8 cellular contexts compared by ENCODE assay signal in the genomic region with DNA sequence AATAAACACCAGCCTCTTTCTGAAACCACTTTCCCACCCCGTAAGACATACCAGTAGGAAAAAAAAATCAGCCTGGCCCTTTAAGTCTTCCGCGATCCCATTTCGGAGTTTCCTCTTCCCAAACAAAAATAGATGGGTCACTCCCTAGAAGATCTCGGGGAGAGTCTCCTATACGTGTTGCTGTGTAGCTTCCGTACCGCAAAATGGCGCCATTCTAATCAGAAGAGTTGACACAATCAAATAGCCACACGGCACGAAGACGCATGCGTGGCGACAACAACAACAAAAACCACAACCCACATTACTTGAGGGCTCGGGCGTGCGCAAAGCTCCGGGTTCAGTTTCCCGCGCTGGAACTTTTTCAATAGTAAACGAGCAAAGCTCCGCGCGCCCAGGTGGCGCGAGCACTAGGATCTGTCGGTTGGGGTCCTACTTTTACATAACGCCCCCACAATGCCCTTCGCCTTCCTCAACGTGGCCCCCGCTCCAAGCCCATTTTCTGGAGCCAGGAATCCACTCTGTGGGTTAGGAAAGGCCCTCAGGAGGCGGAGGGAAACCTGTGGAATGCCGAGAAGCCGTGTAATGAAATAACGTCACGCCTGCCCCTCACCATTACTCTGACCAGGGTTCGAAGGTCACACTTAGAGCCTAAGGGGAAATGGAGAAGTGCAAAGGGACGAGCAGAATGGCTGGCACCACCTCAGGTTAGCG. TPM values are rescaled to one million over a fixed set of nuclear protein-coding genes. Genes with fewer than 3 reads are reported as not detected.
A peak's percentile ranks its signal among the peaks of the same experiment; 100 is the strongest.
DNase-seq lines count a peak whose midpoint lies in the region; ATAC-seq, FAIRE-seq and TF ChIP-seq lines count a peak whose summit lies in the region.

A gene (minus strand): TSS at position 208 of the 711 bp plus-strand sequence. CDS start 519 bp downstream, outside the sequence.

- H3K9ac ChIP-seq in duodenal mucosa (ENCODE audit: low read depth in 1 of 2, low read length in 2 of 2), result peak within 1 kb of the TSS; percentile 80 to 94

- DNase-seq in GM18507 (ENCODE audit: extremely low spot score, insufficient read length, low read depth), result peak; percentile 62
- DNase-seq in HT-29 (ENCODE audit: low spot score), result peak; percentile 91
- DNase-seq in NK-92 (lab: John Stamatoyannopoulos, UW; ENCODE audit: unreplicated experiment), result peak; percentile 67
- DNase-seq in activated CD8-positive, alpha-beta T cell treated with anti-CD3 and anti-CD28 coated beads for 36 hours, result peak; percentile 96
- peak; percentile 95 to 98 for DNase-seq in lower leg skin (ENCODE audit: low spot score in 2 of 2)
- peak; percentile 92 for DNase-seq in stimulated activated CD4-positive, alpha-beta T cell treated with anti-CD3 and anti-CD28 coated beads, Interleukin-4, amount 100 ng/mL, for 24 hours

- peak in 1 of 2 donors; percentile 2 for TF ChIP-seq POLR2A in lower leg skin (IDR thresholded peaks at IDR 0.05)

- POLR2A ChIA-PET in activated CD8-positive, alpha-beta T cell treated with anti-CD3 and anti-CD28 coated beads for 36 hours (lab: Charles Lee), result interaction anchor here (0.6 to 8.5 kb wide), 33 partner anchors 8 to 199 kb away, joined by 3 to 160 read pairs (median 4); a partner anchor contains a TSS

- H3K36me3 ChIP-seq in duodenal mucosa (ENCODE audit: control insufficient read depth in 1 of 2, insufficient read depth in 2 of 2, low read length in 2 of 2), result peaks cover 31 to 35% of the 10 kb centered on the region in 2 donors

- CTCF ChIA-PET in activated CD8-positive, alpha-beta T cell treated with anti-CD3 and anti-CD28 coated beads for 36 hours (lab: Charles Lee), result interaction anchor here (0.7 to 2.8 kb wide), 4 partner anchors 12 to 85 kb away, joined by 3 to 16 read pairs (median 4); a partner anchor contains a TSS

- H3K4me1 ChIP-seq in duodenal mucosa (ENCODE audit: control insufficient read depth in 1 of 2, insufficient read depth in 2 of 2, low read length in 2 of 2), result peaks cover 39 to 58% of the 10 kb centered on the region in 2 donors

- peak; percentile 25 for ATAC-seq in activated CD8-positive, alpha-beta T cell treated with anti-CD3 and anti-CD28 coated beads for 36 hours
- ATAC-seq in GM19351 (IDR thresholded peaks at IDR 0.05; ENCODE audit: unreplicated experiment), result no peak

- intact Hi-C loops in activated CD8-positive, alpha-beta T cell treated with anti-CD3 and anti-CD28 coated beads for 36 hours (cut with micrococcal nuclease), result loop anchor here (2.0 to 10.0 kb wide), 3 partner anchors 44 to 170 kb away; a partner anchor contains a TSS
- intact Hi-C loops in lower leg skin (cut with DNase I; ENCODE audit: low total_unique reads), result no loop called here

- H3K36me3 Mint-ChIP-seq in activated CD8-positive, alpha-beta T cell treated with anti-CD3 and anti-CD28 coated beads for 36 hours (ENCODE audit: low read depth), result peaks cover 80% of the 10 kb centered on the region

- H3K27me3 Mint-ChIP-seq in activated CD8-positive, alpha-beta T cell treated with anti-CD3 and anti-CD28 coated beads for 36 hours, result no peaks in the 10 kb centered on the region

- peak; percentile 89 for FAIRE-seq in GM18507 (lab: Jason Lieb, UNC)

- H3K27ac Mint-ChIP-seq in activated CD8-positive, alpha-beta T cell treated with anti-CD3 and anti-CD28 coated beads for 36 hours, result peak within 1 kb of the TSS; percentile 97

- H3K27ac ChIP-seq in duodenal mucosa (ENCODE audit: low read depth, low read length), result peak within 1 kb of the TSS; percentile 97

- H3K9me3 ChIP-seq in duodenal mucosa (ENCODE audit: control insufficient read depth in 1 of 2, low read length in 2 of 2), result no peaks in the 10 kb centered on the region

- peak within 1 kb of the TSS; percentile 89 to 92 for H3K4me3 ChIP-seq in duodenal mucosa (ENCODE audit: low read depth in 1 of 2, low read length in 2 of 2)
- H3K4me3 ChIP-seq in lower leg skin (ENCODE audit: low read depth, poor library complexity, severe bottlenecking), result peak within 1 kb of the TSS; percentile 61

- peaks cover 63% of the 10 kb centered on the region for H3K4me1 Mint-ChIP-seq in activated CD8-positive, alpha-beta T cell treated with anti-CD3 and anti-CD28 coated beads for 36 hours (ENCODE audit: low read depth)

- H3K4me3 Mint-ChIP-seq in activated CD8-positive, alpha-beta T cell treated with anti-CD3 and anti-CD28 coated beads for 36 hours, result peak within 1 kb of the TSS; percentile 98

- TF ChIP-seq CTCF in activated CD8-positive, alpha-beta T cell treated with anti-CD3 and anti-CD28 coated beads for 36 hours (IDR thresholded peaks at IDR 0.05), result no peak
- no peak for TF ChIP-seq CTCF in lower leg skin (IDR thresholded peaks at IDR 0.05)

- no peaks in the 10 kb centered on the region for H3K27me3 ChIP-seq in duodenal mucosa (ENCODE audit: control insufficient read depth in 1 of 2, insufficient read depth in 2 of 2, low read length in 2 of 2)

- H3K9me3 Mint-ChIP-seq in activated CD8-positive, alpha-beta T cell treated with anti-CD3 and anti-CD28 coated beads for 36 hours, result no peaks in the 10 kb centered on the region

- WGBS in lower leg skin, 2 donors, result 0 to 1% methylated on average over 38 to 39 of the region's 39 CpGs

RNA-seq across cellular contexts. Expression of the gene that starts here (rescaled TPM):
- total RNA-seq in HT-29 (2014; rRNA removed; shearing (Covaris generic)), result 11.7 and 17.2 TPM in 2 replicates
- 10 to 100 TPM; 29.4 to 30.9 TPM for total RNA-seq in activated CD8-positive, alpha-beta T cell treated with anti-CD3 and anti-CD28 coated beads for 36 hours
- 10 to 100 TPM; 22.3 to 32.5 (median 24.3) TPM for total RNA-seq in lower leg skin
